In genomic region chr3:63067999-63068645, GRCh38 we compare ENCODE assay signal across 10 cellular contexts.
DNase-seq lines count a peak whose midpoint lies in the region; ATAC-seq and TF ChIP-seq lines count a peak whose summit lies in the region.
"Had no signal": no experiment of that assay in that cellular context is flagged by ENCODE, and none has a peak within 500 bp of the region (broad histone marks: within the 10 kb centered on the region; RNA-seq: fewer than 3 reads in every experiment).

No MANE protein-coding gene starts in this region.

- intact Hi-C loops in cardiac septum (cut with DNase I): no loop called here
- intact Hi-C loops in tibial artery (cut with DNase I; ENCODE audit: low total_unique reads): no loop called here

- no peaks in the 10 kb centered on the region for H3K9me3 Mint-ChIP-seq in WTC11

- no peaks in the 10 kb centered on the region for H3K27me3 Mint-ChIP-seq in WTC11 (ENCODE audit: low read depth)
- H3K27me3 Mint-ChIP-seq: activated naive CD8-positive, alpha-beta T cell treated with anti-CD3 and anti-CD28 coated beads for 36 hours had no signal

- POLR2A ChIA-PET in WTC11 (lab: Charles Lee): interaction anchor here (0.8 kb wide), 1 partner anchor 86 kb away, joined by 3 read pairs; no protein-coding TSS in a partner anchor

- no peaks in the 10 kb centered on the region for H3K36me3 Mint-ChIP-seq in WTC11
- H3K36me3 Mint-ChIP-seq: activated naive CD8-positive, alpha-beta T cell treated with anti-CD3 and anti-CD28 coated beads for 36 hours had no signal

- no peak overlapping the region for H3K27ac ChIP-seq in tibial artery

- H3K4me3 ChIP-seq in tibial artery: no peak overlapping the region

- TF ChIP-seq CTCF in WTC11 (IDR thresholded peaks at IDR 0.05): no peak
- no peak for TF ChIP-seq CTCF in tibial artery (IDR thresholded peaks at IDR 0.05)

- no peaks in the 10 kb centered on the region for H3K36me3 ChIP-seq in tibial artery

- CTCF ChIA-PET in WTC11 (lab: Charles Lee): no interaction called here

- H3K27me3 ChIP-seq in tibial artery: no peaks in the 10 kb centered on the region

- peak; percentile 36; the same call in 1 of the 2 replicates for ATAC-seq in WTC11

- H3K4me3 Mint-ChIP-seq in WTC11: no peak overlapping the region
- H3K4me3 Mint-ChIP-seq: activated naive CD8-positive, alpha-beta T cell treated with anti-CD3 and anti-CD28 coated beads for 36 hours had no signal

- H3K4me1 Mint-ChIP-seq in WTC11: peaks cover 12% of the 10 kb centered on the region
- H3K4me1 Mint-ChIP-seq: activated naive CD8-positive, alpha-beta T cell treated with anti-CD3 and anti-CD28 coated beads for 36 hours had no signal

- no peaks in the 10 kb centered on the region for H3K9me3 ChIP-seq in tibial artery

- H3K4me1 ChIP-seq in tibial artery: no peaks in the 10 kb centered on the region

- DNase-seq in COLO829 (ENCODE audit: low spot score) (peak; percentile 68), HT-29 (ENCODE audit: low spot score) (peak; percentile 51), WTC11 (ENCODE audit: low spot score) (peak; percentile 42), iPS-NIHi11 (ENCODE audit: low spot score) (peak; percentile 69), DMS114 treated with DMSO at 0.1 percent for 48 hours (lab: John Stamatoyannopoulos, UW; ENCODE audit: unreplicated experiment) (no peak), cardiac septum (ENCODE audit: low spot score) (no peak), NCI-H128 (lab: John Stamatoyannopoulos, UW; ENCODE audit: unreplicated experiment) (no peak), tibial artery (no peak)
- DNase-seq: activated naive CD8-positive, alpha-beta T cell treated with anti-CD3 and anti-CD28 coated beads for 36 hours; NCI-H774 had no signal

- no peak overlapping the region for H3K27ac Mint-ChIP-seq in WTC11
- H3K27ac Mint-ChIP-seq: activated naive CD8-positive, alpha-beta T cell treated with anti-CD3 and anti-CD28 coated beads for 36 hours had no signal

TF ChIP-seq in WTC11, 78 proteins besides CTCF, POLR2A, EP300 and RAD21:
- TF ChIP-seq E2F1 (CRISPR knock-in tag; IDR thresholded peaks at IDR 0.05): no peak
- TF ChIP-seq ZNF263 (CRISPR knock-in tag; IDR thresholded peaks at IDR 0.05; ENCODE audit: low read depth): no peak
- no peak for TF ChIP-seq SMAD4 (CRISPR knock-in tag; IDR thresholded peaks at IDR 0.05)
- TF ChIP-seq NR2C2 (CRISPR knock-in tag; IDR thresholded peaks at IDR 0.05): no peak
- 0 out of 2 replicates have a peak, but pooled peaks have one; percentile 32 for TF ChIP-seq FOXP4 (CRISPR knock-in tag; IDR thresholded peaks at IDR 0.05)
- no peak for TF ChIP-seq ERG (CRISPR knock-in tag; IDR thresholded peaks at IDR 0.05)
- TF ChIP-seq EMX1 (CRISPR knock-in tag; IDR thresholded peaks at IDR 0.05): no peak
- no peak for TF ChIP-seq NFATC4 (CRISPR knock-in tag; IDR thresholded peaks at IDR 0.05)
- no peak for TF ChIP-seq ZNF121 (CRISPR knock-in tag; IDR thresholded peaks at IDR 0.05)
- 0 out of 2 replicates have a peak, but pooled peaks have one; percentile 40 for TF ChIP-seq FOXK1 (CRISPR knock-in tag; IDR thresholded peaks at IDR 0.05)
- TF ChIP-seq TEAD1 (CRISPR knock-in tag; IDR thresholded peaks at IDR 0.05): 0 out of 2 replicates have a peak, but pooled peaks have one; percentile 31

Comparison
In these comparisons a context has a peak if more than half of its experiments do, and no peak if none do; other contexts are left out.
1. DNase-seq: peak in COLO829 (single experiment), HT-29 (single experiment), WTC11 (single experiment) and iPS-NIHi11 (single experiment); none in DMS114 treated with DMSO at 0.1 percent for 48 hours (single experiment), cardiac septum (single experiment), NCI-H128 (single experiment) and tibial artery (0 of 2).